8 cellular contexts compared by ENCODE assay signal in the genomic region with DNA sequence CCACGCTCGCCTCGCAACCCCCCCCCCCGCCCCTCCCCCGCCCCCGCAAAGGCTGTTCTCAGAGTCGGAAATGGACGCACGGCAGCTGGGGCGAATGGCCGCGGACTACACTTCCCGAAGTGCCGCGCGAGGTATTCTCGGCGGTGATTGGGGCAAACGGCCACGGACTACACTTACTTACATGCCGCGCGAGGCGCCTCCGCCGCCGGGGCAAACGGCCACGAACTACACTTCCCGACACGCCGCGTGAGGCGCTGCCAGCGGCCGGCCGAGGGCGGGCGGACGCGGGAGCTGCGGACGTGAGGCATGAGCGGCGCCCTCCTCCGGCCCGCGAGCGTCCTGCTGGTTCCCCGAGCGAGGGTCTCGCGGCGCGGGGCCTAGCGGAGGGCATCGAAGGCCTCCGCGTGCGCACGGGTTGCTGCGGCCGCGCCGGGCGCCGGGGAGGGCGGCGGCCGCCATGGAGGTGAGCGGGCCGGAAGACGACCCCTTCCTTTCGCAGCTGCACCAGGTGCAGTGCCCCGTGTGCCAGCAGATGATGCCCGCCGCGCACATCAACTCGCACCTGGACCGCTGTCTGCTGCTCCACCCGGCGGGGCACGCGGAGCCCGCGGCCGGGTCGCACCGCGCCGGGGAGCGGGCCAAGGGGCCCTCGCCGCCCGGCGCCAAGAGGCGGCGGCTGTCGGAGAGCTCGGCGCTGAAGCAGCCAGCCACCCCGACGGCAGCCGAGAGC. TPM values are rescaled to one million over a fixed set of nuclear protein-coding genes. Genes with fewer than 3 reads are reported as not detected.
A peak's percentile ranks its signal among the peaks of the same experiment; 100 is the strongest.
DNase-seq lines count a peak whose midpoint lies in the region; ATAC-seq and TF ChIP-seq lines count a peak whose summit lies in the region.

A gene (plus strand): TSS at position 228 of the 730 bp plus-strand sequence. CDS start 230 bp downstream, at position 458.

- H3K9me3 Mint-ChIP-seq in chondrocyte (ENCODE audit: low read depth), result no peaks in the 10 kb centered on the region

- DNase-seq in AG20443 (ENCODE audit: low spot score) (peak; percentile 99), NCI-H510A (lab: John Stamatoyannopoulos, UW) (peak; percentile 92), chondrocyte (ENCODE audit: low spot score) (peak; percentile 100), kidney glomerular epithelial cell (lab: John Stamatoyannopoulos, UW) (peak; percentile 94)
- peak; percentile 87 to 92 for DNase-seq in activated CD4-positive, alpha-beta T cell treated with anti-CD3 and anti-CD28 coated beads for 24 hours (ENCODE audit: low read depth in 2 of 2)
- peak; percentile 87 to 91 for DNase-seq in stimulated activated CD4-positive, alpha-beta T cell treated with anti-CD3 and anti-CD28 coated beads, Interleukin-1b, Interleukin-23, amount 100 ng/mL, for 1 hour (ENCODE audit: low read depth in 2 of 2)

- peak within 1 kb of the TSS; percentile 93 for H3K4me3 Mint-ChIP-seq in chondrocyte (ENCODE audit: unreplicated experiment)

- peaks cover 41% of the 10 kb centered on the region for H3K4me1 Mint-ChIP-seq in chondrocyte (ENCODE audit: low read depth)

- ATAC-seq in HG03439 (IDR thresholded peaks at IDR 0.05; ENCODE audit: unreplicated experiment), result peak; percentile 92

- H3K27ac Mint-ChIP-seq in chondrocyte (ENCODE audit: unreplicated experiment), result peak within 1 kb of the TSS; percentile 100

- peak; percentile 59 for TF ChIP-seq POLR2A in GM19193 (IDR thresholded peaks at IDR 0.05; ENCODE audit: extremely low read depth, insufficient read depth, insufficient read length)

- H3K36me3 Mint-ChIP-seq in chondrocyte (ENCODE audit: low read depth), result no peaks in the 10 kb centered on the region

- TF ChIP-seq CTCF in chondrocyte (IDR thresholded peaks at IDR 0.05), result peak; percentile 84

- H3K27me3 Mint-ChIP-seq in chondrocyte (ENCODE audit: low read depth), result no peaks in the 10 kb centered on the region

RNA-seq across cellular contexts. Expression of the gene that starts here (rescaled TPM):
- total RNA-seq in chondrocyte, result 34.0 to 36.1 TPM (median 34.6 TPM) in 3 replicates

Comparison
In these comparisons a context has a peak if more than half of its experiments do, and no peak if none do; other contexts are left out.
1. Peak in every context shown above with its lines: DNase-seq and ATAC-seq.